ENCODE assay signal across 20 cellular contexts in the genomic region with DNA sequence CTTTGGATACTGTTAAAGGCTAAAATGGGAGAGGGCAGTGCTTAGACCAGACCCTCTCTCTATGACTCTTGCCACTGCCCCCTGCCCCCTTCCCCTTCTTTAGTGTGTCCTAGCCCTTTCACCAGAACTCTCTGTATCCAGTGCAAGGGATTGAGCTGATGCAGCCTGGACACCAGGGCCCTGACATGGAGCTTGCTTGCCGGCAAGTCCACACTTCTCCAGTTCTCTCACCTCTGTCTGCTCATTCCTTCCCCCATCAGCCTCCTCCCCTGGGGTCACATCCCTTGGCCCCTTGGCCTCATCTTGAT. TPM values are rescaled to one million over a fixed set of nuclear protein-coding genes. Genes with fewer than 3 reads are reported as not detected.
DNase-seq lines count a peak whose midpoint lies in the region; ATAC-seq, FAIRE-seq and TF ChIP-seq lines count a peak whose summit lies in the region.
"Had no signal": no experiment of that assay in that cellular context is flagged by ENCODE, and none has a peak within 500 bp of the region (broad histone marks: within the 10 kb centered on the region; RNA-seq: fewer than 3 reads in every experiment).

No MANE protein-coding gene starts in this region.

- peaks cover 7% of the 10 kb centered on the region for H4K20me1 ChIP-seq in GM23338 (replicated peaks; ENCODE audit: insufficient read depth)
- no peaks in the 10 kb centered on the region for H4K20me1 ChIP-seq in osteoblast (ENCODE audit: insufficient read depth, low read length)

- H3K27ac ChIP-seq in A549, result peak overlapping the region; percentile 1 to 81; a peak in 3 of 6 replicates
- H3K27ac ChIP-seq in GM23338 (ENCODE audit: low read depth), result no peak overlapping the region
- H3K27ac ChIP-seq in osteoblast (ENCODE audit: low read depth, low read length), result no peak overlapping the region
- no peak overlapping the region for H3K27ac ChIP-seq in esophagus squamous epithelium
- H3K27ac ChIP-seq in tibial nerve, result peak overlapping the region in 1 of 4 donors; percentile 92
- H3K27ac ChIP-seq: C4-2B, GM23248 had no signal

- H3K4me1 ChIP-seq in A549 (peaks cover 45% of the 10 kb centered on the region), GM23338 (ENCODE audit: insufficient read depth) (peaks cover 60% of the 10 kb centered on the region), osteoblast (ENCODE audit: insufficient read depth, low read length) (peaks cover 6% of the 10 kb centered on the region), esophagus squamous epithelium (peaks cover 15 to 39% (median 21%) of the 10 kb centered on the region in 3 donors), tibial nerve (peaks cover 0 to 75% (median 7%) of the 10 kb centered on the region in 4 donors)

- H3K4me3 ChIP-seq in A549 (no peak overlapping the region), GM23338 (no peak overlapping the region), osteoblast (ENCODE audit: insufficient read depth, low read length) (no peak overlapping the region), esophagus squamous epithelium (no peak overlapping the region), tibial nerve (no peak overlapping the region)
- H3K4me3 ChIP-seq: GM23248 had no signal

- DNase-seq in A549 (ENCODE audit: low read depth in 1 of 2, low spot score in 1 of 2) (no peak), GM23338 (ENCODE audit: low spot score) (no peak), chondrocyte (ENCODE audit: low spot score) (peak; percentile 25), osteoblast (ENCODE audit: insufficient read length, low spot score, missing footprints) (peak; percentile 70), esophagus squamous epithelium (lab: John Stamatoyannopoulos, UW) (no peak), GM13976 (ENCODE audit: low spot score) (no peak), cerebellar cortex (ENCODE audit: low spot score) (no peak), tibial nerve (ENCODE audit: low spot score in 2 of 2) (no peak)
- DNase-seq: GM23248, HFFc6, NCI-H1048, NCI-H1436 treated with DMSO at 0.1 percent for 48 hours, NCI-H2081 treated with DMSO at 0.1 percent for 48 hours, NCI-H524 treated with DMSO at 0.1 percent for 48 hours, SHP77 had no signal

- no peak for FAIRE-seq in A549 (lab: Jason Lieb, UNC)
- FAIRE-seq: A204.1, RCC 7860 had no signal

- H3K4me3 Mint-ChIP-seq in GM23338 (peak overlapping the region; percentile 70; the same call in 1 of the 3 replicates), chondrocyte (ENCODE audit: unreplicated experiment) (no peak overlapping the region)
- H3K4me3 Mint-ChIP-seq: HFFc6 had no signal

- peak in 1 of 2 experiments; percentile 44; a peak in 3 of 6 replicates for ATAC-seq in A549
- no peak for ATAC-seq in GM23338
- ATAC-seq: SK-N-SH treated with all-trans-retinoic acid at 6 μM for 48 hours had no signal

- H3K4me1 Mint-ChIP-seq in GM23338 (peaks cover 69% of the 10 kb centered on the region), chondrocyte (ENCODE audit: low read depth) (peaks cover 24% of the 10 kb centered on the region)

- H3K27me3 Mint-ChIP-seq in GM23338 (ENCODE audit: insufficient read depth, low read depth, poor library complexity) (peaks cover 96% of the 10 kb centered on the region), chondrocyte (ENCODE audit: low read depth) (peaks cover 69% of the 10 kb centered on the region)

- TF ChIP-seq RAD21 in A549 (conservative IDR thresholded peaks at IDR 0.05 in 1 of 2, IDR thresholded peaks at IDR 0.05 in 1 of 2), result no peak

- H3K79me2 ChIP-seq in GM23338 (replicated peaks; ENCODE audit: insufficient read depth) (no peaks in the 10 kb centered on the region), osteoblast (ENCODE audit: insufficient read depth, low read length) (no peaks in the 10 kb centered on the region)

- H3K36me3 Mint-ChIP-seq in GM23338 (ENCODE audit: low read depth) (no peaks in the 10 kb centered on the region), chondrocyte (ENCODE audit: low read depth) (peaks cover 1% of the 10 kb centered on the region)

- POLR2A ChIA-PET in A549 (lab: Yijun Ruan, JAX), result no interaction called here

- no peaks in the 10 kb centered on the region; the same call in 1 of the 2 replicates for H3K36me3 ChIP-seq in GM23338 (ENCODE audit: insufficient read depth)
- H3K36me3 ChIP-seq in osteoblast (ENCODE audit: insufficient read depth, low read length), result no peaks in the 10 kb centered on the region
- H3K36me3 ChIP-seq in esophagus squamous epithelium, result no peaks in the 10 kb centered on the region
- no peaks in the 10 kb centered on the region for H3K36me3 ChIP-seq in tibial nerve

- H3K4me2 ChIP-seq in A549, result peak overlapping the region; percentile 100
- no peak overlapping the region for H3K4me2 ChIP-seq in GM23338
- H3K4me2 ChIP-seq in osteoblast (ENCODE audit: insufficient read depth, low read length), result no peak overlapping the region

- no peaks in the 10 kb centered on the region for H3K9me2 ChIP-seq in GM23338 (ENCODE audit: insufficient read depth)

- no peak for TF ChIP-seq EP300 in A549 (IDR thresholded peaks at IDR 0.05)
- TF ChIP-seq EP300 in tibial nerve (IDR thresholded peaks at IDR 0.05), result no peak

- TF ChIP-seq POLR2A in A549 (IDR thresholded peaks at IDR 0.05; ENCODE audit: low read length) (no peak), esophagus squamous epithelium (IDR thresholded peaks at IDR 0.05) (no peak), tibial nerve (IDR thresholded peaks at IDR 0.05) (no peak)

- no peak for TF ChIP-seq CTCF in A549 (IDR thresholded peaks at IDR 0.05)
- no peak for TF ChIP-seq CTCF in GM23338 (conservative IDR thresholded peaks at IDR 0.05; ENCODE audit: low read depth in 2 of 2)
- TF ChIP-seq CTCF in chondrocyte (IDR thresholded peaks at IDR 0.05), result no peak
- no peak for TF ChIP-seq CTCF in osteoblast (IDR thresholded peaks at IDR 0.05; ENCODE audit: extremely low read depth, low read depth, low read length)
- no peak for TF ChIP-seq CTCF in esophagus squamous epithelium (IDR thresholded peaks at IDR 0.05)
- no peak for TF ChIP-seq CTCF in GM13976 (IDR thresholded peaks at IDR 0.05; ENCODE audit: borderline replicate concordance, control extremely low read depth, extremely low read depth, insufficient read depth, missing control alignments)
- no peak for TF ChIP-seq CTCF in tibial nerve (IDR thresholded peaks at IDR 0.05)

- 0 out of 2 replicates have a peak, but pooled peaks cover 20% of the 10 kb centered on the region for H3F3A ChIP-seq in GM23338 (replicated peaks; ENCODE audit: low read depth)

- H3K27me3 ChIP-seq in GM23338 (ENCODE audit: insufficient read depth) (peaks cover 97% of the 10 kb centered on the region), osteoblast (ENCODE audit: insufficient read depth, low read length) (peaks cover 82% of the 10 kb centered on the region), esophagus squamous epithelium (peaks cover 23 to 100% (median 37%) of the 10 kb centered on the region in 4 donors), tibial nerve (peaks cover 0 to 36% of the 10 kb centered on the region in 2 donors)

- CTCF ChIA-PET in A549 (lab: Yijun Ruan, JAX), result interaction anchor here (0.5 to 8.0 kb wide), 8 partner anchors 10 to 600 kb away, joined by 3 to 70 read pairs (median 4); no protein-coding TSS in a partner anchor

- H3K9me3 ChIP-seq in A549, result no peaks in the 10 kb centered on the region
- H3K9me3 ChIP-seq in osteoblast (ENCODE audit: low read depth, low read length), result no peaks in the 10 kb centered on the region
- no peaks in the 10 kb centered on the region for H3K9me3 ChIP-seq in esophagus squamous epithelium
- H3K9me3 ChIP-seq in tibial nerve, result no peaks in the 10 kb centered on the region

- intact Hi-C loops in esophagus squamous epithelium (cut with DNase I), result no loop called here

- WGBS in A549 (ENCODE audit: missing lambda C conversion rate), result 31% methylated on average over 1 of the region's 1 CpG
- 0 to 18% methylated on average over 1 of the region's 1 CpG for WGBS in esophagus squamous epithelium, 2 donors
- 39 to 46% methylated on average over 1 of the region's 1 CpG for WGBS in tibial nerve, 2 donors

- no peaks in the 10 kb centered on the region; the same call in 2 of the 3 replicates for H3K9me3 Mint-ChIP-seq in GM23338
- H3K9me3 Mint-ChIP-seq in chondrocyte (ENCODE audit: low read depth), result no peaks in the 10 kb centered on the region
- H3K9me3 Mint-ChIP-seq: HFFc6 had no signal

- H3K27ac Mint-ChIP-seq in GM23338 (no peak overlapping the region), chondrocyte (ENCODE audit: unreplicated experiment) (no peak overlapping the region)
- H3K27ac Mint-ChIP-seq: HFFc6 had no signal

- in situ Hi-C loops in GM13976 (cut with MboI; ENCODE audit: low sequenced_read_pairs, unreplicated experiment), result loop anchor here (10.0 kb wide), 1 partner anchor 127 kb away; the partner anchor contains the start of gene FEV

- H2AFZ ChIP-seq in GM23338 (no peak overlapping the region), osteoblast (ENCODE audit: low read length) (no peak overlapping the region)
- H2AFZ ChIP-seq: GM23248 had no signal

RNA-seq across cellular contexts. Expression of gene WNT6, which starts 1.5 kb away (rescaled TPM):
- polyA plus RNA-seq in A549 (2011; rRNA removed) (0.05 and 0.06 TPM in 2 replicates), A549 (2017; fragmentation: RNase III; extraction: RNeasy Plus Mini Kit Qiagen cat#74134 plus additional on column Dnase treatment) (0.08 to 0.28 TPM (median 0.10 TPM) in 3 replicates), GM23338 (2016; fragmentation: Nextera tagmentation; extraction: Ambion mirVana) (not detected in 2 replicates)
- 0.15 and 0.44 TPM in 2 replicates for polyA plus RNA-seq in A549 (2012; cell fraction: cytosol; rRNA removed)
- polyA plus RNA-seq in A549 (2012; cell fraction: nucleus; rRNA removed), result 0.05 and 0.40 TPM in 2 replicates
- polyA minus RNA-seq in A549 (2011; rRNA and poly(A)+ RNA removed), result not detected in 2 replicates
- total RNA-seq in GM23338 (2014; rRNA removed; shearing (Covaris generic)), result not detected in 2 replicates
- total RNA-seq in chondrocyte (not detected in 3 replicates), osteoblast (not detected in 2 replicates), esophagus squamous epithelium (under 1 TPM in 2 of 4 donors, not detected in 2; 0.73 to 0.76 TPM), tibial nerve (10 to 100 TPM; 26.1 to 81.5 (median 48.2) TPM)
- total RNA-seq: GM23248, HFFc6, MCF 10A had no signal
- polyA plus RNA-seq: GM23248 had no signal

RNA-seq across cellular contexts. Expression of gene WNT10A, which starts 22.6 kb away (rescaled TPM):
- not detected in 2 replicates for polyA plus RNA-seq in A549 (2011; rRNA removed)
- polyA plus RNA-seq in A549 (2012; cell fraction: cytosol; rRNA removed), result 0.01 and 0.03 TPM in 2 replicates
- polyA plus RNA-seq in A549 (2012; cell fraction: nucleus; rRNA removed), result 0.02 and 0.04 TPM in 2 replicates
- polyA plus RNA-seq in A549 (2017; fragmentation: RNase III; extraction: RNeasy Plus Mini Kit Qiagen cat#74134 plus additional on column Dnase treatment), result 0.04 TPM in 2 of 3 replicates, not detected in the other
- not detected in 2 replicates for polyA minus RNA-seq in A549 (2011; rRNA and poly(A)+ RNA removed)
- not detected in 2 replicates for total RNA-seq in GM23338 (2014; rRNA removed; shearing (Covaris generic))
- polyA plus RNA-seq in GM23338 (2016; fragmentation: Nextera tagmentation; extraction: Ambion mirVana), result not detected in 2 replicates
- total RNA-seq in chondrocyte, result not detected in 3 replicates
- not detected in 2 replicates for total RNA-seq in osteoblast
- total RNA-seq in esophagus squamous epithelium, result 10 to 100 TPM in 2 of 4 donors, 1 to 10 TPM in 2; 8.0 to 19.1 (median 11.9) TPM
- total RNA-seq in tibial nerve, result 1 to 10 TPM in 1 of 4 donors, under 1 TPM in 2, not detected in 1; 0.21 to 1.3 (median 0.39) TPM
- total RNA-seq: GM23248, HFFc6, MCF 10A had no signal
- polyA plus RNA-seq: GM23248 had no signal

RNA-seq across cellular contexts. Expression of gene PRKAG3, which starts 26.5 kb away (rescaled TPM):
- polyA plus RNA-seq in A549 (2011; rRNA removed) (not detected in 2 replicates), A549 (2017; fragmentation: RNase III; extraction: RNeasy Plus Mini Kit Qiagen cat#74134 plus additional on column Dnase treatment) (not detected in 3 replicates), GM23338 (2016; fragmentation: Nextera tagmentation; extraction: Ambion mirVana) (not detected in 2 replicates)
- polyA plus RNA-seq in A549 (2012; cell fraction: cytosol; rRNA removed), result not detected in 2 replicates
- polyA plus RNA-seq in A549 (2012; cell fraction: nucleus; rRNA removed), result not detected in 2 replicates
- not detected in 2 replicates for polyA minus RNA-seq in A549 (2011; rRNA and poly(A)+ RNA removed)
- total RNA-seq in GM23338 (2014; rRNA removed; shearing (Covaris generic)), result not detected in 2 replicates
- total RNA-seq in chondrocyte (not detected in 3 replicates), osteoblast (under 0.01 and 0.29 TPM in 2 replicates), esophagus squamous epithelium (not detected), tibial nerve (not detected)
- total RNA-seq: GM23248, HFFc6, MCF 10A had no signal
- polyA plus RNA-seq: GM23248 had no signal

Comparison
In these comparisons a context has a peak if more than half of its experiments do, and no peak if none do; other contexts are left out.
1. DNase-seq: peak in chondrocyte (single experiment) and osteoblast (single experiment); none in A549 (0 of 2), GM23338 (single experiment), esophagus squamous epithelium (single experiment), GM13976 (single experiment), cerebellar cortex (single experiment) and tibial nerve (0 of 2).
2. H3K27ac ChIP-seq: peak in A549 (2 of 2); none in GM23338 (single experiment), osteoblast (single experiment) and esophagus squamous epithelium (0 of 4).
3. RNA of gene WNT6, which starts 1.5 kb away (total RNA-seq): 26.1 to 81.5 TPM in tibial nerve; 0.73 to 0.76 TPM in esophagus squamous epithelium, not detected in chondrocyte, not detected in GM23338 and not detected in osteoblast; every median in the first group is over 10 times any median in the second.